In the genomic region with DNA sequence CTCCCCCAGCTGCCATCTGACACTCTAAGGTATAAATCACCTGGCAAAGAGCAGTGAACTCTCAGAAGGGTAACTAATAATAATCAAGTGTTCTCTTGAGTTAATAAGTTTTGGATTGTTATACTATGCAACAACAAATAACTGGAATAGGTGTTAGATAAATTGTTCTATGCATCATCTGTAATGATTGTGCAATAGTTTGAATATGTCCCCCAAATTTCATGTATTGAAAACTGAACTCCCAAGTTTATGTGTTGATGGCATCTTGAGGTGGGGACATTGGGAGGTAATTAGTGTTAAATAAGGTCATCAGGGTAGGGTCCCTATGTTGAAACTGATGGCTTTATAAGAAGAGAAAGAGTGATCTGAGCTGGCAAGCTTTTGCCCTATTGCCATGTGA, we compare ENCODE assay signal across 26 cellular contexts.
DNase-seq lines count a peak whose midpoint lies in the region; ATAC-seq, FAIRE-seq and TF ChIP-seq lines count a peak whose summit lies in the region.
"Had no signal": no experiment of that assay in that cellular context is flagged by ENCODE, and none has a peak within 500 bp of the region (broad histone marks: within the 10 kb centered on the region; RNA-seq: fewer than 3 reads in every experiment).

No MANE protein-coding gene starts in this region.

- no peak overlapping the region for H3K23ac ChIP-seq in IMR-90 (ENCODE audit: low read depth, low read length)

- H3K4me3 ChIP-seq in IMR-90 (ENCODE audit: insufficient read depth, low read depth, low read length): no peak overlapping the region
- no peak overlapping the region for H3K4me3 ChIP-seq in K562
- H3K4me3 ChIP-seq: BLaER1, GM12878 had no signal

- H2BK20ac ChIP-seq in IMR-90 (ENCODE audit: low read depth, low read length): no peak overlapping the region

- H3K27me3 ChIP-seq in IMR-90 (ENCODE audit: control insufficient read depth, insufficient read depth, low read length) (no peaks in the 10 kb centered on the region), K562 (ENCODE audit: control insufficient read depth in 2 of 2, insufficient read depth in 2 of 2, low read length in 2 of 2) (no peaks in the 10 kb centered on the region)
- H3K27me3 ChIP-seq: BE2C, BLaER1 had no signal

- BruUV-seq in IMR-90 (replicated peaks; lab: Mats Ljungman, UMichigan): no TSS peak
- no TSS peak for BruUV-seq in K562 (replicated peaks; lab: Mats Ljungman, UMichigan)

- H2AK5ac ChIP-seq in IMR-90 (ENCODE audit: low read depth, low read length): no peak overlapping the region

- POLR2A ChIA-PET in IMR-90 (lab: Charles Lee; ENCODE audit: unreplicated experiment): no interaction called here
- POLR2A ChIA-PET in K562 (lab: Yijun Ruan, JAX): no interaction called here

- no peak for TF ChIP-seq POLR2A in IMR-90 (IDR thresholded peaks at IDR 0.05; ENCODE audit: low read depth, low read length)
- no peak for TF ChIP-seq POLR2A in K562 (conservative IDR thresholded peaks at IDR 0.05)

- peak overlapping the region; percentile 22 for H3K27ac Mint-ChIP-seq in neural crest cell (ENCODE audit: unreplicated experiment)
- H3K27ac Mint-ChIP-seq: CD14-positive monocyte; CD4-positive, alpha-beta memory T cell; CD4-positive, CD25-positive, alpha-beta regulatory T cell; CD8-positive, alpha-beta memory T cell had no signal

- in situ Hi-C loops in IMR-90 (cut with MboI; ENCODE audit: low sequenced_read_pairs) (no loop called here), K562 (cut with MboI) (no loop called here)

- no peak for FAIRE-seq in K562 (lab: Jason Lieb, UNC)
- FAIRE-seq: A204.1, GM12878, GM12892, GM18507 had no signal

- no peak overlapping the region for H3K27ac ChIP-seq in IMR-90 (ENCODE audit: insufficient read depth, low read length)
- no peak overlapping the region for H3K27ac ChIP-seq in K562 (ENCODE audit: extremely low read depth, low read depth, low read length)
- H3K27ac ChIP-seq: BLaER1 had no signal

- intact Hi-C loops in IMR-90 (cut with micrococcal nuclease): no loop called here
- intact Hi-C loops in K562 (cut with micrococcal nuclease): no loop called here

- H4K20me1 ChIP-seq in IMR-90 (ENCODE audit: insufficient read depth, low read length) (no peaks in the 10 kb centered on the region), K562 (replicated peaks; ENCODE audit: control insufficient read depth, insufficient read depth, low read length) (no peaks in the 10 kb centered on the region)
- H4K20me1 ChIP-seq: BLaER1 had no signal

- H2BK120ac ChIP-seq in IMR-90 (ENCODE audit: low read depth, low read length): no peak overlapping the region

- H3K4me3 Mint-ChIP-seq in neural crest cell: no peak overlapping the region
- H3K4me3 Mint-ChIP-seq: CD14-positive monocyte; CD4-positive, alpha-beta memory T cell; CD4-positive, CD25-positive, alpha-beta regulatory T cell; CD8-positive, alpha-beta memory T cell had no signal

- no peak overlapping the region for H2BK5ac ChIP-seq in IMR-90 (ENCODE audit: low read depth, low read length, poor library complexity, severe bottlenecking)

- peaks cover 3% of the 10 kb centered on the region; the same call in 1 of the 2 replicates for H3K36me3 ChIP-seq in IMR-90 (ENCODE audit: control insufficient read depth, insufficient read depth, low read length)
- no peaks in the 10 kb centered on the region for H3K36me3 ChIP-seq in K562 (ENCODE audit: control insufficient read depth, insufficient read depth, low read length)
- H3K36me3 ChIP-seq: BE2C, BLaER1 had no signal

- H2AFZ ChIP-seq in IMR-90 (replicated peaks; ENCODE audit: low read length, poor library complexity): no peak overlapping the region
- H2AFZ ChIP-seq in K562 (ENCODE audit: low read depth, low read length): no peak overlapping the region

- DNase-seq in IMR-90 (no peak), K562 (ENCODE audit: extremely low read depth in 1 of 4, low spot score in 3 of 4) (no peak), neural crest cell (ENCODE audit: low read depth, low spot score) (no peak)
- DNase-seq in activated effector memory CD4-positive, alpha-beta T cell treated with Interleukin-2 at 50 U/mL for 16 hours: no peak
- DNase-seq: 8988T; ACHN; BE2C; C1 segment of cervical spinal cord; CD4-positive, alpha-beta memory T cell; CD4-positive, CD25-positive, alpha-beta regulatory T cell; CD8-positive, alpha-beta memory T cell; COR-L47; DMS 273 treated with DMSO at 0.1 percent for 48 hours; DMS153; DMS53; DMS79; DND-41; EL; GDM1 had no signal

- TF ChIP-seq EP300 in K562 (IDR thresholded peaks at IDR 0.05; ENCODE audit: low read length): no peak

- no peak overlapping the region for H2AK9ac ChIP-seq in IMR-90 (replicated peaks; ENCODE audit: low read depth, low read length, poor library complexity)

- H3K9me1 ChIP-seq in IMR-90 (ENCODE audit: insufficient read depth, low read length): no peaks in the 10 kb centered on the region
- H3K9me1 ChIP-seq in K562 (ENCODE audit: control insufficient read depth, insufficient read depth, low read length): no peaks in the 10 kb centered on the region

- no peaks in the 10 kb centered on the region for H3K27me3 Mint-ChIP-seq in neural crest cell (ENCODE audit: low read depth)
- H3K27me3 Mint-ChIP-seq: CD4-positive, alpha-beta memory T cell; CD4-positive, CD25-positive, alpha-beta regulatory T cell had no signal

- H3K4ac ChIP-seq in IMR-90 (ENCODE audit: low read depth, low read length): no peak overlapping the region

- no peak for TF ChIP-seq RAD21 in IMR-90 (IDR thresholded peaks at IDR 0.05; ENCODE audit: low read length)
- no peak for TF ChIP-seq RAD21 in K562 (CRISPR knock-in tag; conservative IDR thresholded peaks at IDR 0.05 in 1 of 2, IDR thresholded peaks at IDR 0.05 in 1 of 2)

- H3K4me1 ChIP-seq in IMR-90 (ENCODE audit: control insufficient read depth, insufficient read depth, low read length) (no peaks in the 10 kb centered on the region), K562 (replicated peaks in 1 of 2; ENCODE audit: control insufficient read depth in 2 of 2, insufficient read depth in 2 of 2, low read length in 2 of 2) (no peaks in the 10 kb centered on the region)
- H3K4me1 ChIP-seq: BE2C, BLaER1 had no signal

- H3K14ac ChIP-seq in IMR-90 (replicated peaks; ENCODE audit: low read depth, low read length): no peak overlapping the region

- H3K9me3 ChIP-seq in IMR-90 (ENCODE audit: control insufficient read depth, insufficient read depth, low read length) (peaks cover 4% of the 10 kb centered on the region; the same call in 1 of the 2 replicates), K562 (replicated peaks; ENCODE audit: control insufficient read depth, insufficient read depth, low read depth, low read length) (no peaks in the 10 kb centered on the region)
- H3K9me3 ChIP-seq: BE2C had no signal

- no peak overlapping the region for H3K18ac ChIP-seq in IMR-90 (ENCODE audit: low read depth, low read length)

- H3K4me1 Mint-ChIP-seq in neural crest cell: no peaks in the 10 kb centered on the region
- H3K4me1 Mint-ChIP-seq: CD14-positive monocyte; CD4-positive, alpha-beta memory T cell; CD4-positive, CD25-positive, alpha-beta regulatory T cell; CD8-positive, alpha-beta memory T cell had no signal

- no peak overlapping the region for H2BK15ac ChIP-seq in IMR-90 (ENCODE audit: low read depth, low read length)

- H3K4me2 ChIP-seq in IMR-90 (ENCODE audit: low read depth, low read length) (no peak overlapping the region), K562 (ENCODE audit: insufficient read depth, low read length) (no peak overlapping the region)
- H3K4me2 ChIP-seq: BLaER1 had no signal

- no peak overlapping the region for H4K8ac ChIP-seq in IMR-90 (ENCODE audit: low read depth in 2 of 2, low read length in 2 of 2)

- H3K9me3 Mint-ChIP-seq in neural crest cell: peaks cover 2% of the 10 kb centered on the region

- ATAC-seq in IMR-90 (ENCODE audit: low read depth) (no peak), K562 (no peak), GM19328 (IDR thresholded peaks at IDR 0.05; ENCODE audit: unreplicated experiment) (no peak)
- ATAC-seq: GM12878 had no signal

- peaks cover 4% of the 10 kb centered on the region for H3K36me3 Mint-ChIP-seq in neural crest cell (ENCODE audit: low read depth)
- H3K36me3 Mint-ChIP-seq: CD14-positive monocyte; CD4-positive, alpha-beta memory T cell; CD4-positive, CD25-positive, alpha-beta regulatory T cell; CD8-positive, alpha-beta memory T cell had no signal

- H3K79me2 ChIP-seq in K562 (ENCODE audit: control insufficient read depth, insufficient read depth, low read length): no peaks in the 10 kb centered on the region

- no peak for TF ChIP-seq CTCF in IMR-90 (conservative IDR thresholded peaks at IDR 0.05; ENCODE audit: low read depth, low read length)
- TF ChIP-seq CTCF in K562 (IDR thresholded peaks at IDR 0.05 in 2 of 3, conservative IDR thresholded peaks at IDR 0.05 in 1 of 3; ENCODE audit: insufficient read depth in 2 of 3, low read depth in 1 of 3, low read length in 3 of 3): no peak
- TF ChIP-seq CTCF in neural crest cell (conservative IDR thresholded peaks at IDR 0.05): no peak

- H3K9ac ChIP-seq in IMR-90 (ENCODE audit: low read depth, low read length): no peak overlapping the region
- H3K9ac ChIP-seq in K562 (ENCODE audit: insufficient read depth in 1 of 2, low read depth in 2 of 2, low read length in 2 of 2): no peak overlapping the region
- H3K9ac ChIP-seq: BLaER1 had no signal

- no peak overlapping the region for H4K91ac ChIP-seq in IMR-90 (ENCODE audit: insufficient read depth, low read depth, low read length)

- no peak overlapping the region for H3K56ac ChIP-seq in IMR-90 (ENCODE audit: extremely low read depth, insufficient read depth, low read length)

- no peaks in the 10 kb centered on the region for H3K79me1 ChIP-seq in IMR-90 (ENCODE audit: low read depth in 1 of 2, low read length in 2 of 2)

- dilution Hi-C loops in IMR-90 (cut with HindIII; ENCODE audit: low sequenced_read_pairs, unreplicated experiment): no loop called here

- no peak overlapping the region for H4K5ac ChIP-seq in IMR-90 (ENCODE audit: low read depth, low read length)

- CTCF ChIA-PET in IMR-90 (lab: Yijun Ruan, JAX): no interaction called here
- CTCF ChIA-PET in K562 (lab: Yijun Ruan, JAX; ENCODE audit: low intra/inter-chr PET ratio): no interaction called here

TF ChIP-seq in IMR-90, 13 proteins besides CTCF, POLR2A, EP300 and RAD21:
- TF ChIP-seq CHD1 (IDR thresholded peaks at IDR 0.05; ENCODE audit: low read depth, low read length) (no peak), CEBPB (IDR thresholded peaks at IDR 0.05; ENCODE audit: low read depth, low read length) (peak; percentile 91)

TF ChIP-seq in K562, 482 proteins besides CTCF, POLR2A, EP300 and RAD21:
- TF ChIP-seq CEBPB (tag; IDR thresholded peaks at IDR 0.05) (peak; percentile 80), CEBPG (CRISPR knock-in tag; IDR thresholded peaks at IDR 0.05) (no peak), CEBPG (tag; conservative IDR thresholded peaks at IDR 0.05 in 1 of 2, IDR thresholded peaks at IDR 0.05 in 1 of 2) (peak in 1 of 2 experiments; percentile 89; a peak in 2 of 4 replicates), TFAM (CRISPR knock-in tag; conservative IDR thresholded peaks at IDR 0.05) (no peak)
TF ChIP-seq in K562: peak in this region for 2.
